1 cellular context compared by ENCODE assay signal in the genomic region with DNA sequence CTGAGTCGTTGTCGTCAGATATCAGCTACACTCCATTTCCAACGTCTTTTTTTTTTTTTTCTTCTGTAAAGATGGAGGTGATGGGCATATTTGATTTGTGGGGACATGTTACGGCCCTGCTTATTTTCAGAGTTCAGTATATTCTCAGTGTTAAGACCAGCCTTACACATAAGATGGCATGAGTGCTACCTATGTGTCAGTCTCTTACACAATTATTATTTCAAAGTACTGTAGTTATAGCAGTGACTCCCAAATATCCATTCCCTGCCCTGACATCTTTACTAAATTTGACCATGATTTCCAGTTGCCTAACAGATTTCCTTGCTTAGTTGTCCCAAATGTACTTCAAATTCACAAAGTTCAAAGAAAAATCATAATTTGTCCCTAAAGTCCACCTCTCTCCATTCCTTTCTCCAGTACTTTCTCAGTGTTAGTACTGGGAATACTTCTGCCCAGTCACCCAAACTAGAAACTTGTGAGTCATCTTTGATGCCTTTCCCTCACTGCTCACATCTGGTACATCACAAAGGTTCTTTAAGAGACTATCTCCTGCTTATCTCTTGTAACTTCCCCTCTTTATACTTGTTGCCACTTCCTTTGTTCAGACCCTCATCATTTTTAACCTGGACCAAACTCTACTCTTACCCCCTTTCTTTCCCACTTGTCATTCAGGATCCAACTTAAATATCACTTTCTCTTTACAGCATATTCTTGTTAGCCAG.
A peak's percentile ranks its signal among the peaks of the same experiment; 100 is the strongest.
TF ChIP-seq lines count a peak whose summit lies in the region.

No MANE protein-coding gene starts in this region.

TF ChIP-seq in endothelial cell of umbilical vein, 7 proteins besides CTCF, POLR2A, EP300 and RAD21:
- peak; percentile 55 for TF ChIP-seq JUN (IDR thresholded peaks at IDR 0.05; ENCODE audit: borderline replicate concordance, insufficient read depth, insufficient read length, low read depth)
- peak; percentile 58 for TF ChIP-seq GATA2 (IDR thresholded peaks at IDR 0.05; ENCODE audit: insufficient read depth, insufficient read length, low read depth, low read length)
- TF ChIP-seq POLR2AphosphoS5 (IDR thresholded peaks at IDR 0.05; ENCODE audit: insufficient read depth, low read depth, low read length) = no peak
- TF ChIP-seq MYC (IDR thresholded peaks at IDR 0.05; ENCODE audit: low read depth, low read length) = no peak
- TF ChIP-seq FOS (IDR thresholded peaks at IDR 0.05; ENCODE audit: borderline replicate concordance, insufficient read depth, low read length) = peak; percentile 71
TF ChIP-seq in endothelial cell of umbilical vein: peak in this region for 3.
